ENCODE assay signal across 9 cellular contexts in genomic region chr19:4471400-4472173, GRCh38. TPM values are rescaled to one million over a fixed set of nuclear protein-coding genes. Genes with fewer than 3 reads are reported as not detected.
DNase-seq lines count a peak whose midpoint lies in the region; ATAC-seq and TF ChIP-seq lines count a peak whose summit lies in the region.
"Had no signal": no experiment of that assay in that cellular context is flagged by ENCODE, and none has a peak within 500 bp of the region (broad histone marks: within the 10 kb centered on the region; RNA-seq: fewer than 3 reads in every experiment).

No MANE protein-coding gene starts in this region.

- peaks cover 5% of the 10 kb centered on the region for H3K36me3 ChIP-seq in BE2C

- DNase-seq in BE2C (peak; percentile 99), NCI-H524 (lab: John Stamatoyannopoulos, UW) (peak; percentile 100), coronary artery (ENCODE audit: low spot score) (peak; percentile 99), left colon (peak; percentile 97 to 99)
- peak; percentile 97 for DNase-seq in activated CD4-positive, alpha-beta T cell treated with anti-CD3 and anti-CD28 coated beads for 4 hours
- peak; percentile 87 to 94 for DNase-seq in stimulated activated CD4-positive, alpha-beta T cell treated with anti-CD3 and anti-CD28 coated beads, Interleukin-1b, Interleukin-23, amount 100 ng/mL, for 4 hours (ENCODE audit: low read depth in 2 of 2)

- H3K27me3 ChIP-seq in BE2C: no peaks in the 10 kb centered on the region

- no peaks in the 10 kb centered on the region for H3K4me1 ChIP-seq in BE2C

- H3K27ac ChIP-seq in coronary artery: peak overlapping the region; percentile 70 to 85

- TF ChIP-seq CTCF in BE2C (IDR thresholded peaks at IDR 0.05; ENCODE audit: low read depth, low read length): no peak
- TF ChIP-seq CTCF in coronary artery (IDR thresholded peaks at IDR 0.05): no peak

- ATAC-seq in GM19324 (IDR thresholded peaks at IDR 0.05; ENCODE audit: low FRiP score, unreplicated experiment) (peak; percentile 90), HG03457 (IDR thresholded peaks at IDR 0.05; ENCODE audit: unreplicated experiment) (peak; percentile 69), left colon (peak; percentile 87)

- intact Hi-C loops in left colon (cut with DNase I, micrococcal nuclease): no loop called here

- H3K4me3 ChIP-seq in BE2C (ENCODE audit: low read depth, low read length) (peak overlapping the region; percentile 88), coronary artery (peak overlapping the region; percentile 86)

- H3K9me3 ChIP-seq in BE2C: no peaks in the 10 kb centered on the region

RNA-seq across cellular contexts. Expression of gene HDGFL2, which starts 0.5 kb away (rescaled TPM):
- 190 TPM for polyA plus RNA-seq in BE2C (2012; ENCODE audit: insufficient read depth, insufficient read length, low read depth)
- 10 to 100 TPM; 29.9 to 39.3 TPM for total RNA-seq in left colon

RNA-seq across cellular contexts. Expression of gene UBXN6, which starts 14.0 kb away (rescaled TPM):
- polyA plus RNA-seq in BE2C (2012; ENCODE audit: insufficient read depth, insufficient read length, low read depth): 311 TPM
- 100 to 1,000 TPM in 1 of 2 donors, 10 to 100 TPM in 1; 90.4 to 104 TPM for total RNA-seq in left colon

RNA-seq across cellular contexts. Expression of gene PLIN4, which starts 46.7 kb away (rescaled TPM):
- 0.15 TPM for polyA plus RNA-seq in BE2C (2012; ENCODE audit: insufficient read depth, insufficient read length, low read depth)
- 10 to 100 TPM in 1 of 2 donors, under 1 TPM in 1; 0.24 to 12.0 TPM for total RNA-seq in left colon
- total RNA-seq: activated CD8-positive, alpha-beta memory T cell treated with anti-CD3 and anti-CD28 coated beads for 36 hours had no signal

Comparison
In these comparisons a context has a peak if more than half of its experiments do, and no peak if none do; other contexts are left out.
1. Peak in every context shown above with its lines: DNase-seq, ATAC-seq, H3K4me3 ChIP-seq and H3K27ac ChIP-seq.